18 cellular contexts compared by ENCODE assay signal in the genomic region with DNA sequence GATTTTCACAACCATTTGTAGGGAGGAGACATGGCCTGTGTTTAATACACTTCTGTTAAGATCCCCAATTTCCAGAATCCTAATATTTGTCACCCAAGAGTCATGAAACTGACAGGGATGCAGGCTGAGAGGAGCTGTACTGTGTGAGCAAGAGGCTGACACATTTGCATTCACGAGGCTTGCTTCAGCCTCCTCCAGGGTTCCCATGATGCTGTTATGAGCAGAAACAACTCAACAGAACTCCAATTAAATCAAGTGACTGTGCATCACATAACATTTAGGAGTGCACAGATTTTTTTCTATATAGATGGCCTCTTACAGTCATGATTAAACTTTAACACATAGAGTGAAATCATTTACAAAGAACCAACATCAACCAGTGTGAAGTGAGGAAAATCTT.
DNase-seq lines count a peak whose midpoint lies in the region; ATAC-seq, FAIRE-seq and TF ChIP-seq lines count a peak whose summit lies in the region.
"Had no signal": no experiment of that assay in that cellular context is flagged by ENCODE, and none has a peak within 500 bp of the region (broad histone marks: within the 10 kb centered on the region; RNA-seq: fewer than 3 reads in every experiment).

No MANE protein-coding gene starts in this region.

- TF ChIP-seq POLR2A in GM12878 (IDR thresholded peaks at IDR 0.05; ENCODE audit: low read depth, low read length) = no peak

- WGBS in GM12878 (ENCODE audit: insufficient coverage, insufficient replicate concordance, low lambda C conversion rate, missing lambda C conversion rate) = 22% methylated on average over 1 of the region's 1 CpG

- no peak for DNase-seq in GM12878 (ENCODE audit: low read depth, low spot score)
- DNase-seq in activated CD4-positive, CD25-positive, alpha-beta regulatory T cell treated with anti-CD3 and anti-CD28 coated beads, Interleukin-2, amount 50 U/mL, for 72 hours = no peak
- DNase-seq in stimulated activated CD4-positive, alpha-beta T cell treated with anti-CD3 and anti-CD28 coated beads, Interleukin-15, amount 100 ng/mL, for 24 hours = no peak
- DNase-seq in stimulated activated CD4-positive, alpha-beta T cell treated with anti-CD3 and anti-CD28 coated beads, Interleukin-2, amount 100 ng/mL, for 48 hours = no peak
- DNase-seq: BE2C; Calu3; CD4-positive, alpha-beta T cell; DMS53; GOT3; NCI-H1105 treated with DMSO at 0.1 percent for 48 hours; NCI-H1694 treated with DMSO at 0.1 percent for 48 hours; NCI-H446; NCI-H69; T-helper 17 cell had no signal

- no peak for TF ChIP-seq CTCF in GM12878 (IDR thresholded peaks at IDR 0.05 in 2 of 3, conservative IDR thresholded peaks at IDR 0.05 in 1 of 3; ENCODE audit: control insufficient read depth in 2 of 3, extremely low read depth in 1 of 3, insufficient read depth in 1 of 3, low read depth in 3 of 3, low read length in 3 of 3)

- no peaks in the 10 kb centered on the region for H4K20me1 ChIP-seq in GM12878 (ENCODE audit: control insufficient read depth, insufficient read depth)

- no peaks in the 10 kb centered on the region for H3K9me3 ChIP-seq in GM12878 (replicated peaks; ENCODE audit: control insufficient read depth, insufficient read depth, low read length)
- H3K9me3 ChIP-seq: BE2C had no signal

- H3K9ac ChIP-seq in GM12878 (ENCODE audit: control insufficient read depth, insufficient read depth, low read length) = no peak overlapping the region

- RAD21 ChIA-PET in GM12878 (lab: Charles Lee; ENCODE audit: unreplicated experiment) = interaction anchor here (0.8 to 16.3 kb wide), 11 partner anchors 10 to 306 kb away, joined by 3 to 381 read pairs (median 5); a partner anchor contains a TSS

- H3K4me2 ChIP-seq in GM12878 (ENCODE audit: control insufficient read depth, insufficient read depth) = peak overlapping the region; percentile 34; the same call in 1 of the 2 replicates

- SMC1A ChIA-PET in GM12878 (lab: Charles Lee; ENCODE audit: uncharacterized antibody, unreplicated experiment) = interaction anchor here (1.5 to 13.1 kb wide), 7 partner anchors 10 to 296 kb away, joined by 3 to 378 read pairs (median 48); a partner anchor contains a TSS

- POLR2A ChIA-PET in GM12878 (lab: Charles Lee) = interaction anchor here (0.6 to 5.8 kb wide), 7 partner anchors 9 to 306 kb away, joined by 3 to 109 read pairs (median 3); no protein-coding TSS in a partner anchor

- in situ Hi-C loops in GM12878 (cut with MboI) = loop anchor here (10.0 kb wide), 1 partner anchor 294 kb away; a partner anchor contains a TSS

- peaks cover under 1% of the 10 kb centered on the region; the same call in 1 of the 2 replicates for H3K79me2 ChIP-seq in GM12878 (ENCODE audit: control insufficient read depth, insufficient read depth, low read length)

- no TSS peak for BruUV-seq in GM12878 (replicated peaks; lab: Mats Ljungman, UMichigan)

- H2AFZ ChIP-seq in GM12878 (ENCODE audit: control insufficient read depth, low read depth, low read length) = no peak overlapping the region; the same call in 1 of the 2 replicates

- H3K4me1 ChIP-seq in GM12878 (ENCODE audit: control insufficient read depth, insufficient read depth, low read length) = peaks cover 28% of the 10 kb centered on the region
- H3K4me1 ChIP-seq: BE2C had no signal

- intact Hi-C loops in GM12878 (cut with micrococcal nuclease; ENCODE audit: unreplicated experiment) = loop anchor here (10.0 kb wide), 1 partner anchor 256 kb away; no protein-coding TSS in a partner anchor

- TF ChIP-seq EP300 in GM12878 (IDR thresholded peaks at IDR 0.05; ENCODE audit: borderline replicate concordance in 1 of 2, control insufficient read depth in 1 of 2, low read depth in 2 of 2, low read length in 2 of 2) = no peak

- peak overlapping the region; percentile 82 for H3K27ac ChIP-seq in GM12878 (ENCODE audit: control insufficient read depth, insufficient read depth)
- H3K27ac ChIP-seq: RWPE1 had no signal

- no peak for FAIRE-seq in GM12878 (lab: Jason Lieb, UNC)

- ATAC-seq in GM18909 (IDR thresholded peaks at IDR 0.05; ENCODE audit: poor library complexity, unreplicated experiment) (peak; percentile 36), HG02678 (IDR thresholded peaks at IDR 0.05; ENCODE audit: unreplicated experiment) (peak; percentile 31), GM12878 (peak; percentile 13; the same call in 2 of the 3 replicates), GM19467 (IDR thresholded peaks at IDR 0.05; ENCODE audit: unreplicated experiment) (no peak)
- ATAC-seq: T-helper 17 cell had no signal

- H3K36me3 ChIP-seq in GM12878 (ENCODE audit: control insufficient read depth in 2 of 2, insufficient read depth in 2 of 2, low read length in 1 of 2) = no peaks in the 10 kb centered on the region
- H3K36me3 ChIP-seq: BE2C had no signal

- TF ChIP-seq RAD21 in GM12878 (IDR thresholded peaks at IDR 0.05; ENCODE audit: insufficient read depth, low read depth, low read length) = no peak

- CTCF ChIA-PET in GM12878 (lab: Yijun Ruan, JAX) = interaction anchor here (0.7 to 3.4 kb wide), 10 partner anchors 9 to 306 kb away, joined by 3 to 24 read pairs (median 4); a partner anchor contains a TSS

- H3K27me3 ChIP-seq in GM12878 (replicated peaks in 1 of 2; ENCODE audit: control insufficient read depth in 2 of 2, insufficient read depth in 2 of 2, low read length in 1 of 2) = no peaks in the 10 kb centered on the region
- H3K27me3 ChIP-seq: BE2C had no signal

- no peak overlapping the region for H3K4me3 ChIP-seq in GM12878

TF ChIP-seq in GM12878, 131 proteins besides CTCF, POLR2A, EP300 and RAD21 (continues in another document):
- TF ChIP-seq ZNF207 (IDR thresholded peaks at IDR 0.05; ENCODE audit: borderline replicate concordance) (no peak), RELA (IDR thresholded peaks at IDR 0.05; ENCODE audit: borderline replicate concordance, partially characterized antibody) (no peak), ZBED1 (IDR thresholded peaks at IDR 0.05; ENCODE audit: borderline replicate concordance) (no peak), ZZZ3 (IDR thresholded peaks at IDR 0.05; ENCODE audit: control insufficient read depth, insufficient read length, low read depth) (no peak), TARDBP (IDR thresholded peaks at IDR 0.05; ENCODE audit: borderline replicate concordance) (no peak), ZNF24 (IDR thresholded peaks at IDR 0.05) (no peak), JUND (IDR thresholded peaks at IDR 0.05; ENCODE audit: low read depth, low read length) (no peak)
- TF ChIP-seq, protein P1, sequence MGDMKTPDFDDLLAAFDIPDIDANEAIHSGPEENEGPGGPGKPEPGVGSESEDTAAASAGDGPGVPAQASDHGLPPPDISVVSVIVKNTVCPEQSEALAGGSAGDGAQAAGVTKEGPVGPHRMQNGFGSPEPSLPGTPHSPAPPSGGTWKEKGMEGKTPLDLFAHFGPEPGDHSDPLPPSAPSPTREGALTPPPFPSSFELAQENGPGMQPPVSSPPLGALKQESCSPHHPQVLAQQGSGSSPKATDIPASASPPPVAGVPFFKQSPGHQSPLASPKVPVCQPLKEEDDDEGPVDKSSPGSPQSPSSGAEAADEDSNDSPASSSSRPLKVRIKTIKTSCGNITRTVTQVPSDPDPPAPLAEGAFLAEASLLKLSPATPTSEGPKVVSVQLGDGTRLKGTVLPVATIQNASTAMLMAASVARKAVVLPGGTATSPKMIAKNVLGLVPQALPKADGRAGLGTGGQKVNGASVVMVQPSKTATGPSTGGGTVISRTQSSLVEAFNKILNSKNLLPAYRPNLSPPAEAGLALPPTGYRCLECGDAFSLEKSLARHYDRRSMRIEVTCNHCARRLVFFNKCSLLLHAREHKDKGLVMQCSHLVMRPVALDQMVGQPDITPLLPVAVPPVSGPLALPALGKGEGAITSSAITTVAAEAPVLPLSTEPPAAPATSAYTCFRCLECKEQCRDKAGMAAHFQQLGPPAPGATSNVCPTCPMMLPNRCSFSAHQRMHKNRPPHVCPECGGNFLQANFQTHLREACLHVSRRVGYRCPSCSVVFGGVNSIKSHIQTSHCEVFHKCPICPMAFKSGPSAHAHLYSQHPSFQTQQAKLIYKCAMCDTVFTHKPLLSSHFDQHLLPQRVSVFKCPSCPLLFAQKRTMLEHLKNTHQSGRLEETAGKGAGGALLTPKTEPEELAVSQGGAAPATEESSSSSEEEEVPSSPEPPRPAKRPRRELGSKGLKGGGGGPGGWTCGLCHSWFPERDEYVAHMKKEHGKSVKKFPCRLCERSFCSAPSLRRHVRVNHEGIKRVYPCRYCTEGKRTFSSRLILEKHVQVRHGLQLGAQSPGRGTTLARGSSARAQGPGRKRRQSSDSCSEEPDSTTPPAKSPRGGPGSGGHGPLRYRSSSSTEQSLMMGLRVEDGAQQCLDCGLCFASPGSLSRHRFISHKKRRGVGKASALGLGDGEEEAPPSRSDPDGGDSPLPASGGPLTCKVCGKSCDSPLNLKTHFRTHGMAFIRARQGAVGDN (IDR thresholded peaks at IDR 0.05) = peak; percentile 80
- TF ChIP-seq, protein P2, sequence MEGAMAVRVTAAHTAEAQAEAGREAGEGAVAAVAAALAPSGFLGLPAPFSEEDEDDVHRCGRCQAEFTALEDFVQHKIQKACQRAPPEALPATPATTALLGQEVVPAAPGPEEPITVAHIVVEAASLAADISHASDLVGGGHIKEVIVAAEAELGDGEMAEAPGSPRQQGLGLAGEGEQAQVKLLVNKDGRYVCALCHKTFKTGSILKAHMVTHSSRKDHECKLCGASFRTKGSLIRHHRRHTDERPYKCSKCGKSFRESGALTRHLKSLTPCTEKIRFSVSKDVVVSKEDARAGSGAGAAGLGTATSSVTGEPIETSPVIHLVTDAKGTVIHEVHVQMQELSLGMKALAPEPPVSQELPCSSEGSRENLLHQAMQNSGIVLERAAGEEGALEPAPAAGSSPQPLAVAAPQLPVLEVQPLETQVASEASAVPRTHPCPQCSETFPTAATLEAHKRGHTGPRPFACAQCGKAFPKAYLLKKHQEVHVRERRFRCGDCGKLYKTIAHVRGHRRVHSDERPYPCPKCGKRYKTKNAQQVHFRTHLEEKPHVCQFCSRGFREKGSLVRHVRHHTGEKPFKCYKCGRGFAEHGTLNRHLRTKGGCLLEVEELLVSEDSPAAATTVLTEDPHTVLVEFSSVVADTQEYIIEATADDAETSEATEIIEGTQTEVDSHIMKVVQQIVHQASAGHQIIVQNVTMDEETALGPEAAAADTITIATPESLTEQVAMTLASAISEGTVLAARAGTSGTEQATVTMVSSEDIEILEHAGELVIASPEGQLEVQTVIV (IDR thresholded peaks at IDR 0.05; ENCODE audit: borderline replicate concordance, partially characterized antibody) = no peak
